ENCODE assay signal across 12 cellular contexts in the genomic region with DNA sequence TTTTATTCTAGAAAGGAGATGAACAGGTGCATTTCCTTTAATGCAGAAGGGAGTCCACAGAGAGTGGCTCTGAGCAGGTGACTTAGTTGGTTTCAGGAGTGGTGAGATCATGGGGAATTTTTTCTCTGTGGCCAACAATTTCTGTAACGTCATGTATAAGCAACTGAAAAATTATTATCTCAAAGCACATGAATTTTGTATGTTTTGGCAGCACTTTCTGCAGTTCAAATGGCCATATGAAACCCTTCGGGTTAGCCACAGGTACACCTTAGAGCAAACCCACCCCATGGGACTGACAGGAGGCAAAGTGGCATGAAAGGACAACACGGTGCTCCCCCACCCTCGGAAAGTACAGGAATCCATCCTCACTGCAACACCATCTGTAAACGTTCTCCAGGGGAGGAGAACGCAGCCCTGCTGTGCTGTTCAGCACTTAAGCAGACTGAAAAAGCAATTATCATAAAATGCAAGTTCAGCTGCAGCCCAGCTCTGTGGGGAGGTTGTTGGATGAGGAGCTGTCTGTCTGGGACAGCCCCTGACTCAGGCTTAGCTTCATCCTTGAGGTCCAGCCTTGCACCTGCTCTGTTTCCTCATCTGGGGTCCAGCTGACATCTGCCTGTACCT. TPM values are rescaled to one million over a fixed set of nuclear protein-coding genes. Genes with fewer than 3 reads are reported as not detected.
DNase-seq lines count a peak whose midpoint lies in the region; ATAC-seq and TF ChIP-seq lines count a peak whose summit lies in the region.
"Had no signal": no experiment of that assay in that cellular context is flagged by ENCODE, and none has a peak within 500 bp of the region (broad histone marks: within the 10 kb centered on the region; RNA-seq: fewer than 3 reads in every experiment).

No MANE protein-coding gene starts in this region.

- intact Hi-C loops in transverse colon (cut with DNase I; ENCODE audit: low total_unique reads), result no loop called here
- intact Hi-C loops in left colon (cut with DNase I, micrococcal nuclease), result no loop called here

- H3K27me3 ChIP-seq in transverse colon, result peaks cover 22% of the 10 kb centered on the region

- 10 to 26% methylated on average over 1 to 6 of the region's 6 CpGs for WGBS in transverse colon (ENCODE audit: low coverage in 1 of 2), 2 donors

- TF ChIP-seq POLR2A in transverse colon (IDR thresholded peaks at IDR 0.05), result no peak

- no peaks in the 10 kb centered on the region for H3K36me3 ChIP-seq in transverse colon

- no peak overlapping the region for H3K27ac ChIP-seq in transverse colon
- H3K27ac ChIP-seq: 22Rv1 had no signal

- no peaks in the 10 kb centered on the region for H3K4me1 ChIP-seq in transverse colon

- H3K9me3 ChIP-seq in transverse colon, result no peaks in the 10 kb centered on the region

- no peak overlapping the region for H3K4me3 ChIP-seq in transverse colon

- no peak for TF ChIP-seq CTCF in transverse colon (IDR thresholded peaks at IDR 0.05)

- ATAC-seq in GM21619 (IDR thresholded peaks at IDR 0.05; ENCODE audit: unreplicated experiment), result peak; percentile 86
- peak; percentile 78 for ATAC-seq in HG03354 (IDR thresholded peaks at IDR 0.05; ENCODE audit: poor library complexity, severe bottlenecking, unreplicated experiment)
- no peak for ATAC-seq in left colon

- DNase-seq in DMS 273 (lab: John Stamatoyannopoulos, UW; ENCODE audit: unreplicated experiment), result peak; percentile 28
- no peak for DNase-seq in DMS 273 treated with DMSO at 0.1 percent for 48 hours (lab: John Stamatoyannopoulos, UW)
- DNase-seq in islet precursor cell, result peak; percentile 51
- no peak for DNase-seq in activated effector memory CD4-positive, alpha-beta T cell treated with Interleukin-2 at 50 U/mL for 16 hours
- DNase-seq in transverse colon, result no peak
- no peak for DNase-seq in left colon
- DNase-seq: effector CD4-positive, alpha-beta T cell; NCI-H1694 had no signal

- in situ Hi-C loops in transverse colon (cut with MboI; ENCODE audit: low pct_ligation_motif_present in 1 of 4, low pct_unique_long_range_greater_than_20kb in 1 of 4, low sequenced_read_pairs in 3 of 4), result no loop called here

- no peak for TF ChIP-seq EP300 in transverse colon (IDR thresholded peaks at IDR 0.05; ENCODE audit: low read depth)

RNA-seq across cellular contexts. Expression of gene CLDN14, which starts 55.8 kb away (rescaled TPM):
- total RNA-seq in transverse colon, result not detected
- under 1 TPM; 0.20 to 0.37 TPM for total RNA-seq in left colon
- total RNA-seq: T-helper 1 cell treated with Interleukin-12 subunit alpha and Interleukin-12 subunit beta and Interleukin-4 antibody, amounts not matched to agents 30 ng/mL and 1 ng/mL, for 36 hours had no signal

Comparison
In these comparisons a context has a peak if more than half of its experiments do, and no peak if none do; other contexts are left out.
1. DNase-seq: peak in DMS 273 (single experiment) and islet precursor cell (single experiment); none in DMS 273 treated with DMSO at 0.1 percent for 48 hours (single experiment), activated effector memory CD4-positive, alpha-beta T cell treated with Interleukin-2 at 50 U/mL for 16 hours (single experiment), transverse colon (single experiment) and left colon (0 of 2).